Comparison of ENCODE assay signal across 1 cellular context in genomic region chr16:3234543-3235541, GRCh38.
TF ChIP-seq lines count a peak whose summit lies in the region.

Gene ZNF200 (minus strand): TSS chr16:3235158. CDS start chr16:3233755, 1,403 bp downstream.

TF ChIP-seq in K562, 482 proteins besides CTCF, POLR2A, EP300 and RAD21 (continued from another document and continues in another):
- TF ChIP-seq ZBTB11 (CRISPR knock-in tag; IDR thresholded peaks at IDR 0.05) = peak in 1 of 3 experiments; percentile 55; a peak in 1 of 6 replicates
- TF ChIP-seq PTBP1 (IDR thresholded peaks at IDR 0.05; ENCODE audit: low read depth, low read length) = no peak
- 0 out of 2 replicates have a peak, but pooled peaks have one; percentile 68 for TF ChIP-seq HDAC2 (IDR thresholded peaks at IDR 0.05)
- TF ChIP-seq SREBF1 (IDR thresholded peaks at IDR 0.05; ENCODE audit: borderline replicate concordance, low read depth, low read length) = no peak
- TF ChIP-seq THAP7 (CRISPR knock-in tag; IDR thresholded peaks at IDR 0.05) = no peak
- no peak for TF ChIP-seq MECOM (CRISPR knock-in tag; IDR thresholded peaks at IDR 0.05)
- TF ChIP-seq ZFP36 (IDR thresholded peaks at IDR 0.05; ENCODE audit: low read depth, low read length, partially characterized antibody) = no peak
- peak; percentile 51; the same call in 1 of the 2 replicates for TF ChIP-seq MBD2 (IDR thresholded peaks at IDR 0.05; ENCODE audit: borderline replicate concordance, low read depth)
- peak; percentile 17; the same call in 1 of the 2 replicates for TF ChIP-seq CBX5 (IDR thresholded peaks at IDR 0.05; ENCODE audit: borderline replicate concordance, low read depth)
- TF ChIP-seq PYGO2 (tag; IDR thresholded peaks at IDR 0.05) = no peak
- peak; percentile 86 for TF ChIP-seq CREB3L1 (IDR thresholded peaks at IDR 0.05; ENCODE audit: borderline replicate concordance, low read depth)
- no peak for TF ChIP-seq STAT6 (CRISPR knock-in tag; IDR thresholded peaks at IDR 0.05)
- TF ChIP-seq ZNF395 (CRISPR knock-in tag; IDR thresholded peaks at IDR 0.05) = peak; percentile 60; the same call in 1 of the 2 replicates
- TF ChIP-seq HOXB6 (CRISPR knock-in tag; IDR thresholded peaks at IDR 0.05; ENCODE audit: borderline replicate concordance) = no peak
- no peak for TF ChIP-seq RREB1 (CRISPR knock-in tag; IDR thresholded peaks at IDR 0.05)
- TF ChIP-seq ATF7 (IDR thresholded peaks at IDR 0.05) = peak; percentile 94
- TF ChIP-seq CBX8 (IDR thresholded peaks at IDR 0.05; ENCODE audit: borderline replicate concordance, extremely low read depth, low read depth, low read length, poor library complexity, severe bottlenecking) = no peak
- no peak for TF ChIP-seq PCBP2 (IDR thresholded peaks at IDR 0.05; ENCODE audit: low read depth, low read length, poor library complexity, severe bottlenecking)
- no peak for TF ChIP-seq ZNF239 (CRISPR knock-in tag; IDR thresholded peaks at IDR 0.05)
- TF ChIP-seq ZC3H4 (CRISPR knock-in tag; IDR thresholded peaks at IDR 0.05; ENCODE audit: borderline replicate concordance) = no peak
- no peak for TF ChIP-seq ZNF609 (CRISPR knock-in tag; IDR thresholded peaks at IDR 0.05; ENCODE audit: borderline replicate concordance)
- TF ChIP-seq SMARCA4 (IDR thresholded peaks at IDR 0.05) = no peak
- TF ChIP-seq SNAPC5 (CRISPR knock-in tag; IDR thresholded peaks at IDR 0.05) = no peak
- 0 out of 2 replicates have a peak, but pooled peaks have one; percentile 24 for TF ChIP-seq E2F5 (CRISPR knock-in tag; IDR thresholded peaks at IDR 0.05)
